20 cellular contexts compared by ENCODE assay signal in genomic region chr14:66011855-66012254, GRCh38.
"Had no signal": no experiment of that assay in that cellular context is flagged by ENCODE, and none has a peak within 500 bp of the region (broad histone marks: within the 10 kb centered on the region; RNA-seq: fewer than 3 reads in every experiment).

No MANE protein-coding gene starts in this region.

- H3K36me3 ChIP-seq: SJSA1 had no signal

- DNase-seq: NCI-H1092, NCI-H1105 treated with DMSO at 0.1 percent for 48 hours, NCI-H1417 treated with DMSO at 0.1 percent for 48 hours, NCI-H146, NCI-H1694 treated with DMSO at 0.1 percent for 48 hours, NCI-H1930, NCI-H2081, NCI-H2107, NCI-H2227 treated with DMSO at 0.1 percent for 48 hours, NCI-H524, NCI-H69, NCI-H774, Right ventricle myocardium superior, RPMI8226, SIG-M5 had no signal

- H3K4me3 ChIP-seq: K562, SJSA1 had no signal

- H3K9me3 ChIP-seq: SJSA1 had no signal

- H3K27ac Mint-ChIP-seq: IgD-negative memory B cell had no signal

- H3K4me1 Mint-ChIP-seq: IgD-negative memory B cell had no signal

- H3K9me3 Mint-ChIP-seq: IgD-negative memory B cell had no signal

- H3K27me3 ChIP-seq: SJSA1 had no signal

- H3K4me3 Mint-ChIP-seq: IgD-negative memory B cell had no signal

- ATAC-seq: K562 had no signal

- H3K27ac ChIP-seq: KMS-11, SJSA1, SK-N-MC had no signal

- H3K4me1 ChIP-seq: SJSA1 had no signal

- H3K9ac ChIP-seq: KMS-11 had no signal
